8 cellular contexts compared by ENCODE assay signal in genomic region chr6:33425668-33426577, GRCh38. TPM values are rescaled to one million over a fixed set of nuclear protein-coding genes. Genes with fewer than 3 reads are reported as not detected.
DNase-seq lines count a peak whose midpoint lies in the region; ATAC-seq, FAIRE-seq and TF ChIP-seq lines count a peak whose summit lies in the region.

No MANE protein-coding gene starts in this region.

- peak overlapping the region; percentile 97 for H3K27ac ChIP-seq in kidney (ENCODE audit: low read depth in 2 of 2, low read length in 2 of 2)

- FAIRE-seq in kidney (lab: Jason Lieb, UNC): no peak

- peaks cover 66% of the 10 kb centered on the region for H3K4me1 Mint-ChIP-seq in central memory CD8-positive, alpha-beta T cell

- intact Hi-C loops in kidney (cut with DNase I): no loop called here

- H3K4me3 ChIP-seq in kidney (ENCODE audit: low read length in 2 of 2): peak overlapping the region; percentile 73 to 86

- no peaks in the 10 kb centered on the region for H3K9me3 ChIP-seq in kidney (ENCODE audit: control insufficient read depth in 1 of 2, low read length in 2 of 2)

- peak overlapping the region; percentile 54 to 99 for H3K9ac ChIP-seq in kidney (ENCODE audit: low read length in 2 of 2)

- peaks cover 7 to 35% of the 10 kb centered on the region in 2 donors for H3K4me1 ChIP-seq in kidney (ENCODE audit: control insufficient read depth in 1 of 2, insufficient read depth in 1 of 2, low read depth in 1 of 2, low read length in 2 of 2)

- H3K36me3 ChIP-seq in kidney (ENCODE audit: control insufficient read depth in 1 of 2, insufficient read depth in 2 of 2, low read length in 2 of 2): no peaks in the 10 kb centered on the region

- peak; percentile 61 for TF ChIP-seq CTCF in kidney (IDR thresholded peaks at IDR 0.05; ENCODE audit: borderline replicate concordance, extremely low read depth, insufficient read depth)

- no peaks in the 10 kb centered on the region for H3K9me3 Mint-ChIP-seq in central memory CD8-positive, alpha-beta T cell

- DNase-seq in DMS153 treated with DMSO at 0.1 percent for 48 hours (lab: John Stamatoyannopoulos, UW; ENCODE audit: unreplicated experiment) (peak; percentile 70), HCEC 1CT (peak; percentile 70), NCI-H2196 treated with DMSO at 0.1 percent for 48 hours (lab: John Stamatoyannopoulos, UW; ENCODE audit: unreplicated experiment) (peak; percentile 61), kidney (peak; percentile 95)
- peak; percentile 78 for DNase-seq in activated CD4-positive, CD25-positive, alpha-beta regulatory T cell treated with anti-CD3 and anti-CD28 coated beads, Interleukin-2, amount 50 U/mL, for 72 hours
- DNase-seq in central memory CD8-positive, alpha-beta T cell (ENCODE audit: low spot score in 2 of 2): peak; percentile 49 to 62
- peak; percentile 61 to 63 for DNase-seq in stimulated activated CD4-positive, alpha-beta T cell treated with anti-CD3 and anti-CD28 coated beads, Interleukin-15, amount 100 ng/mL, for 1 hour (ENCODE audit: low read depth in 1 of 2, low spot score in 1 of 2)

- peak overlapping the region; percentile 79 for H3K4me3 Mint-ChIP-seq in central memory CD8-positive, alpha-beta T cell

- peaks cover 25% of the 10 kb centered on the region for H3K36me3 Mint-ChIP-seq in central memory CD8-positive, alpha-beta T cell (ENCODE audit: insufficient read depth)

- H3K27ac Mint-ChIP-seq in central memory CD8-positive, alpha-beta T cell (ENCODE audit: low read depth): peak overlapping the region; percentile 87

- peak; percentile 35 for ATAC-seq in central memory CD8-positive, alpha-beta T cell (replicated peaks; ENCODE audit: extremely low read depth, poor library complexity, severe bottlenecking)
- no peak for ATAC-seq in HG02970 (IDR thresholded peaks at IDR 0.05; ENCODE audit: low FRiP score, unreplicated experiment)

- no peaks in the 10 kb centered on the region for H3K27me3 Mint-ChIP-seq in central memory CD8-positive, alpha-beta T cell

RNA-seq across cellular contexts. Expression of gene SYNGAP1, which starts 6.1 kb away (rescaled TPM):
- total RNA-seq in kidney: 17.8 TPM
- 2.7 TPM for polyA plus RNA-seq in kidney (ENCODE audit: insufficient read depth, low read depth, low replicate concordance)

RNA-seq across cellular contexts. Expression of gene CUTA, which starts 8.0 kb away (rescaled TPM):
- 163 TPM for total RNA-seq in kidney
- polyA plus RNA-seq in kidney (ENCODE audit: insufficient read depth, low read depth, low replicate concordance): 433 TPM

RNA-seq across cellular contexts. Expression of gene PHF1, which starts 15.1 kb away (rescaled TPM):
- total RNA-seq in kidney: 63.8 TPM
- 87.6 TPM for polyA plus RNA-seq in kidney (ENCODE audit: insufficient read depth, low read depth, low replicate concordance)

RNA-seq across cellular contexts. Expression of gene ZBTB9, which starts 28.5 kb away (rescaled TPM):
- 11.5 TPM for total RNA-seq in kidney
- polyA plus RNA-seq in kidney (ENCODE audit: insufficient read depth, low read depth, low replicate concordance): 6.4 TPM

RNA-seq across cellular contexts. Expression of gene KIFC1, which starts 34.3 kb away (rescaled TPM):
- 2.3 TPM for total RNA-seq in kidney
- polyA plus RNA-seq in kidney (ENCODE audit: insufficient read depth, low read depth, low replicate concordance): not detected
